In the genomic region with DNA sequence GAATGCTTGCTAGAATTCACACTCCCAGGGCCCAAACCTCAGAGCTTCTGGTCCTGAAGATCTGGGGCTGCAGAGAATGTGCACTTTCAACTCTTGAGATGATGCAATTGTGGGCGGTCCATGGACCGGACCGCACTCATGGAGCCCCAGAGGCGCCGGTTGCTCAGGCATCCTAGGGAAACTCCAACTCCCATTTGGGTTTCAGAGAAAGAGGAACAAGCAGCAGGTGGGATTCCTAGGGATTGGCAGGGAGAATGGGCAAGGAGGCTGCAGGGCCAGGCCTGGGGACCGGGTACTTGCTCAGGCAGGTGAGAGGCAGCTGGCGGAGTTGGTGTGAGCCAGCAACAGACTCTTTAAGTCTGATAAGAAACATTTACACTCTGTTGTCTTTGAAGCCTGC, we compare ENCODE assay signal across 1 cellular context.
A peak's percentile ranks its signal among the peaks of the same experiment; 100 is the strongest.
TF ChIP-seq lines count a peak whose summit lies in the region.

No MANE protein-coding gene starts in this region.

TF ChIP-seq in K562, 482 proteins besides CTCF, POLR2A, EP300 and RAD21 (continued from another document and continues in another):
- TF ChIP-seq, protein P1, sequence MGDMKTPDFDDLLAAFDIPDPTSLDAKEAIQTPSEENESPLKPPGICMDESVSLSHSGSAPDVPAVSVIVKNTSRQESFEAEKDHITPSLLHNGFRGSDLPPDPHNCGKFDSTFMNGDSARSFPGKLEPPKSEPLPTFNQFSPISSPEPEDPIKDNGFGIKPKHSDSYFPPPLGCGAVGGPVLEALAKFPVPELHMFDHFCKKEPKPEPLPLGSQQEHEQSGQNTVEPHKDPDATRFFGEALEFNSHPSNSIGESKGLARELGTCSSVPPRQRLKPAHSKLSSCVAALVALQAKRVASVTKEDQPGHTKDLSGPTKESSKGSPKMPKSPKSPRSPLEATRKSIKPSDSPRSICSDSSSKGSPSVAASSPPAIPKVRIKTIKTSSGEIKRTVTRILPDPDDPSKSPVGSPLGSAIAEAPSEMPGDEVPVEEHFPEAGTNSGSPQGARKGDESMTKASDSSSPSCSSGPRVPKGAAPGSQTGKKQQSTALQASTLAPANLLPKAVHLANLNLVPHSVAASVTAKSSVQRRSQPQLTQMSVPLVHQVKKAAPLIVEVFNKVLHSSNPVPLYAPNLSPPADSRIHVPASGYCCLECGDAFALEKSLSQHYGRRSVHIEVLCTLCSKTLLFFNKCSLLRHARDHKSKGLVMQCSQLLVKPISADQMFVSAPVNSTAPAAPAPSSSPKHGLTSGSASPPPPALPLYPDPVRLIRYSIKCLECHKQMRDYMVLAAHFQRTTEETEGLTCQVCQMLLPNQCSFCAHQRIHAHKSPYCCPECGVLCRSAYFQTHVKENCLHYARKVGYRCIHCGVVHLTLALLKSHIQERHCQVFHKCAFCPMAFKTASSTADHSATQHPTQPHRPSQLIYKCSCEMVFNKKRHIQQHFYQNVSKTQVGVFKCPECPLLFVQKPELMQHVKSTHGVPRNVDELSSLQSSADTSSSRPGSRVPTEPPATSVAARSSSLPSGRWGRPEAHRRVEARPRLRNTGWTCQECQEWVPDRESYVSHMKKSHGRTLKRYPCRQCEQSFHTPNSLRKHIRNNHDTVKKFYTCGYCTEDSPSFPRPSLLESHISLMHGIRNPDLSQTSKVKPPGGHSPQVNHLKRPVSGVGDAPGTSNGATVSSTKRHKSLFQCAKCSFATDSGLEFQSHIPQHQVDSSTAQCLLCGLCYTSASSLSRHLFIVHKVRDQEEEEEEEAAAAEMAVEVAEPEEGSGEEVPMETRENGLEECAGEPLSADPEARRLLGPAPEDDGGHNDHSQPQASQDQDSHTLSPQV (IDR thresholded peaks at IDR 0.05): peak; percentile 40; the same call in 1 of the 2 replicates
- TF ChIP-seq MCM7 (IDR thresholded peaks at IDR 0.05) (no peak), CBFA2T2 (conservative IDR thresholded peaks at IDR 0.05) (no peak), JUND (IDR thresholded peaks at IDR 0.05; ENCODE audit: borderline replicate concordance, low read depth, low read length) (peak; percentile 84), JUND (tag; IDR thresholded peaks at IDR 0.05; ENCODE audit: borderline replicate concordance, low read depth, low read length) (peak; percentile 56; the same call in 1 of the 3 replicates), RAD51 (IDR thresholded peaks at IDR 0.05; ENCODE audit: borderline replicate concordance, low read depth) (no peak), RBM22 (IDR thresholded peaks at IDR 0.05; ENCODE audit: low read depth, low read length, poor library complexity, severe bottlenecking) (no peak), JUNB (CRISPR knock-in tag; conservative IDR thresholded peaks at IDR 0.05) (no peak), TEAD2 (tag; IDR thresholded peaks at IDR 0.05) (no peak), STAT5A (IDR thresholded peaks at IDR 0.05; ENCODE audit: borderline replicate concordance, low read length) (no peak), ASH1L (IDR thresholded peaks at IDR 0.05; ENCODE audit: borderline replicate concordance, low read depth, partially characterized antibody) (no peak), PPARD (CRISPR knock-in tag; IDR thresholded peaks at IDR 0.05) (no peak), SMAD4 (CRISPR knock-in tag; conservative IDR thresholded peaks at IDR 0.05) (peak; percentile 52; the same call in 1 of the 2 replicates), ZNF766 (CRISPR knock-in tag; conservative IDR thresholded peaks at IDR 0.05) (peak; percentile 41; the same call in 1 of the 2 replicates), CEBPG (CRISPR knock-in tag; IDR thresholded peaks at IDR 0.05) (peak; percentile 94), CEBPG (tag; conservative IDR thresholded peaks at IDR 0.05 in 1 of 2, IDR thresholded peaks at IDR 0.05 in 1 of 2) (peak; percentile 94), RCOR1 (IDR thresholded peaks at IDR 0.05; ENCODE audit: borderline replicate concordance in 1 of 2, low read depth in 2 of 2, low read length in 2 of 2) (peak in 1 of 2 experiments; percentile 43; a peak in 1 of 4 replicates), ZKSCAN3 (CRISPR knock-in tag; IDR thresholded peaks at IDR 0.05) (no peak), HDAC3 (IDR thresholded peaks at IDR 0.05; ENCODE audit: borderline replicate concordance, partially characterized antibody) (no peak), L3MBTL2 (IDR thresholded peaks at IDR 0.05) (peak; percentile 64; the same call in 1 of the 2 replicates), JUN (IDR thresholded peaks at IDR 0.05; ENCODE audit: borderline replicate concordance, low read depth, low read length) (0 out of 2 replicates have a peak, but pooled peaks have one; percentile 44), JUN (CRISPR knock-in tag; IDR thresholded peaks at IDR 0.05; ENCODE audit: borderline replicate concordance) (no peak), RBM17 (IDR thresholded peaks at IDR 0.05; ENCODE audit: borderline replicate concordance, low read depth, low read length) (no peak), ZEB2 (IDR thresholded peaks at IDR 0.05) (no peak; the same call in none of the 2 replicates), ZSCAN32 (CRISPR knock-in tag; IDR thresholded peaks at IDR 0.05) (peak; percentile 68; the same call in 1 of the 2 replicates), TAF7 (tag; IDR thresholded peaks at IDR 0.05) (no peak), CXXC5 (CRISPR knock-in tag; IDR thresholded peaks at IDR 0.05) (peak; percentile 50), RBM34 (IDR thresholded peaks at IDR 0.05; ENCODE audit: borderline replicate concordance, insufficient read depth, low read length) (no peak), POLR2G (IDR thresholded peaks at IDR 0.05; ENCODE audit: low read depth, low read length) (peak; percentile 56), TAF15 (IDR thresholded peaks at IDR 0.05; ENCODE audit: low read depth, low read length) (no peak), TRIM28 (IDR thresholded peaks at IDR 0.05) (no peak), CTBP1 (IDR thresholded peaks at IDR 0.05; ENCODE audit: borderline replicate concordance) (peak; percentile 64; the same call in 1 of the 2 replicates), ZNF778 (CRISPR knock-in tag; IDR thresholded peaks at IDR 0.05) (no peak), CCAR2 (IDR thresholded peaks at IDR 0.05; ENCODE audit: low read depth, low read length) (no peak), ZNF507 (tag; conservative IDR thresholded peaks at IDR 0.05) (no peak), TRIM24 (IDR thresholded peaks at IDR 0.05) (0 out of 4 replicates have a peak, but pooled peaks have one; percentile 19 to 36), TCF3 (CRISPR knock-in tag; IDR thresholded peaks at IDR 0.05) (peak; percentile 17; the same call in 1 of the 2 replicates), DMBX1 (CRISPR knock-in tag; IDR thresholded peaks at IDR 0.05; ENCODE audit: borderline replicate concordance) (peak; percentile 82), NR2C2 (CRISPR knock-in tag; IDR thresholded peaks at IDR 0.05) (peak; percentile 44; the same call in 1 of the 2 replicates), NR2C2 (tag; IDR thresholded peaks at IDR 0.05) (peak; percentile 94), BMI1 (IDR thresholded peaks at IDR 0.05; ENCODE audit: low read length) (no peak), ZNF57 (CRISPR knock-in tag; IDR thresholded peaks at IDR 0.05) (no peak), NR2C1 (IDR thresholded peaks at IDR 0.05) (peak; percentile 87; the same call in 1 of the 2 replicates), NR2C1 (tag; IDR thresholded peaks at IDR 0.05) (peak; percentile 93), EP400 (IDR thresholded peaks at IDR 0.05) (peak; percentile 50), KLF1 (tag; IDR thresholded peaks at IDR 0.05) (no peak), TFAM (CRISPR knock-in tag; conservative IDR thresholded peaks at IDR 0.05) (no peak)
- TF ChIP-seq, protein P2, sequence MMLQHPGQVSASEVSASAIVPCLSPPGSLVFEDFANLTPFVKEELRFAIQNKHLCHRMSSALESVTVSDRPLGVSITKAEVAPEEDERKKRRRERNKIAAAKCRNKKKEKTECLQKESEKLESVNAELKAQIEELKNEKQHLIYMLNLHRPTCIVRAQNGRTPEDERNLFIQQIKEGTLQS (IDR thresholded peaks at IDR 0.05): peak; percentile 96
- TF ChIP-seq, protein P2 (CRISPR knock-in tag; conservative IDR thresholded peaks at IDR 0.05): peak; percentile 64; the same call in 1 of the 2 replicates
- TF ChIP-seq, protein P3, sequence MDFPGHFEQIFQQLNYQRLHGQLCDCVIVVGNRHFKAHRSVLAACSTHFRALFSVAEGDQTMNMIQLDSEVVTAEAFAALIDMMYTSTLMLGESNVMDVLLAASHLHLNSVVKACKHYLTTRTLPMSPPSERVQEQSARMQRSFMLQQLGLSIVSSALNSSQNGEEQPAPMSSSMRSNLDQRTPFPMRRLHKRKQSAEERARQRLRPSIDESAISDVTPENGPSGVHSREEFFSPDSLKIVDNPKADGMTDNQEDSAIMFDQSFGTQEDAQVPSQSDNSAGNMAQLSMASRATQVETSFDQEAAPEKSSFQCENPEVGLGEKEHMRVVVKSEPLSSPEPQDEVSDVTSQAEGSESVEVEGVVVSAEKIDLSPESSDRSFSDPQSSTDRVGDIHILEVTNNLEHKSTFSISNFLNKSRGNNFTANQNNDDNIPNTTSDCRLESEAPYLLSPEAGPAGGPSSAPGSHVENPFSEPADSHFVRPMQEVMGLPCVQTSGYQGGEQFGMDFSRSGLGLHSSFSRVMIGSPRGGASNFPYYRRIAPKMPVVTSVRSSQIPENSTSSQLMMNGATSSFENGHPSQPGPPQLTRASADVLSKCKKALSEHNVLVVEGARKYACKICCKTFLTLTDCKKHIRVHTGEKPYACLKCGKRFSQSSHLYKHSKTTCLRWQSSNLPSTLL (IDR thresholded peaks at IDR 0.05): no peak
- TF ChIP-seq, protein P4, sequence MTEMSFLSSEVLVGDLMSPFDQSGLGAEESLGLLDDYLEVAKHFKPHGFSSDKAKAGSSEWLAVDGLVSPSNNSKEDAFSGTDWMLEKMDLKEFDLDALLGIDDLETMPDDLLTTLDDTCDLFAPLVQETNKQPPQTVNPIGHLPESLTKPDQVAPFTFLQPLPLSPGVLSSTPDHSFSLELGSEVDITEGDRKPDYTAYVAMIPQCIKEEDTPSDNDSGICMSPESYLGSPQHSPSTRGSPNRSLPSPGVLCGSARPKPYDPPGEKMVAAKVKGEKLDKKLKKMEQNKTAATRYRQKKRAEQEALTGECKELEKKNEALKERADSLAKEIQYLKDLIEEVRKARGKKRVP (CRISPR knock-in tag; IDR thresholded peaks at IDR 0.05): peak; percentile 82
- TF ChIP-seq, protein P5, sequence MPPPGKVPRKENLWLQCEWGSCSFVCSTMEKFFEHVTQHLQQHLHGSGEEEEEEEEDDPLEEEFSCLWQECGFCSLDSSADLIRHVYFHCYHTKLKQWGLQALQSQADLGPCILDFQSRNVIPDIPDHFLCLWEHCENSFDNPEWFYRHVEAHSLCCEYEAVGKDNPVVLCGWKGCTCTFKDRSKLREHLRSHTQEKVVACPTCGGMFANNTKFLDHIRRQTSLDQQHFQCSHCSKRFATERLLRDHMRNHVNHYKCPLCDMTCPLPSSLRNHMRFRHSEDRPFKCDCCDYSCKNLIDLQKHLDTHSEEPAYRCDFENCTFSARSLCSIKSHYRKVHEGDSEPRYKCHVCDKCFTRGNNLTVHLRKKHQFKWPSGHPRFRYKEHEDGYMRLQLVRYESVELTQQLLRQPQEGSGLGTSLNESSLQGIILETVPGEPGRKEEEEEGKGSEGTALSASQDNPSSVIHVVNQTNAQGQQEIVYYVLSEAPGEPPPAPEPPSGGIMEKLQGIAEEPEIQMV (tag; conservative IDR thresholded peaks at IDR 0.05; ENCODE audit: low read depth): no peak
- TF ChIP-seq, protein P6, sequence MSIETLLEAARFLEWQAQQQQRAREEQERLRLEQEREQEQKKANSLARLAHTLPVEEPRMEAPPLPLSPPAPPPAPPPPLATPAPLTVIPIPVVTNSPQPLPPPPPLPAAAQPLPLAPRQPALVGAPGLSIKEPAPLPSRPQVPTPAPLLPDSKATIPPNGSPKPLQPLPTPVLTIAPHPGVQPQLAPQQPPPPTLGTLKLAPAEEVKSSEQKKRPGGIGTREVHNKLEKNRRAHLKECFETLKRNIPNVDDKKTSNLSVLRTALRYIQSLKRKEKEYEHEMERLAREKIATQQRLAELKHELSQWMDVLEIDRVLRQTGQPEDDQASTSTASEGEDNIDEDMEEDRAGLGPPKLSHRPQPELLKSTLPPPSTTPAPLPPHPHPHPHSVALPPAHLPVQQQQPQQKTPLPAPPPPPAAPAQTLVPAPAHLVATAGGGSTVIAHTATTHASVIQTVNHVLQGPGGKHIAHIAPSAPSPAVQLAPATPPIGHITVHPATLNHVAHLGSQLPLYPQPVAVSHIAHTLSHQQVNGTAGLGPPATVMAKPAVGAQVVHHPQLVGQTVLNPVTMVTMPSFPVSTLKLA (conservative IDR thresholded peaks at IDR 0.05): no peak
- TF ChIP-seq, protein P7, sequence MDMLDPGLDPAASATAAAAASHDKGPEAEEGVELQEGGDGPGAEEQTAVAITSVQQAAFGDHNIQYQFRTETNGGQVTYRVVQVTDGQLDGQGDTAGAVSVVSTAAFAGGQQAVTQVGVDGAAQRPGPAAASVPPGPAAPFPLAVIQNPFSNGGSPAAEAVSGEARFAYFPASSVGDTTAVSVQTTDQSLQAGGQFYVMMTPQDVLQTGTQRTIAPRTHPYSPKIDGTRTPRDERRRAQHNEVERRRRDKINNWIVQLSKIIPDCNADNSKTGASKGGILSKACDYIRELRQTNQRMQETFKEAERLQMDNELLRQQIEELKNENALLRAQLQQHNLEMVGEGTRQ (CRISPR knock-in tag; IDR thresholded peaks at IDR 0.05): no peak
- TF ChIP-seq, protein P8, sequence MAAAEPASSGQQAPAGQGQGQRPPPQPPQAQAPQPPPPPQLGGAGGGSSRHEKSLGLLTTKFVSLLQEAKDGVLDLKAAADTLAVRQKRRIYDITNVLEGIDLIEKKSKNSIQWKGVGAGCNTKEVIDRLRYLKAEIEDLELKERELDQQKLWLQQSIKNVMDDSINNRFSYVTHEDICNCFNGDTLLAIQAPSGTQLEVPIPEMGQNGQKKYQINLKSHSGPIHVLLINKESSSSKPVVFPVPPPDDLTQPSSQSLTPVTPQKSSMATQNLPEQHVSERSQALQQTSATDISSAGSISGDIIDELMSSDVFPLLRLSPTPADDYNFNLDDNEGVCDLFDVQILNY (CRISPR knock-in tag; IDR thresholded peaks at IDR 0.05): no peak
- TF ChIP-seq, protein P9, sequence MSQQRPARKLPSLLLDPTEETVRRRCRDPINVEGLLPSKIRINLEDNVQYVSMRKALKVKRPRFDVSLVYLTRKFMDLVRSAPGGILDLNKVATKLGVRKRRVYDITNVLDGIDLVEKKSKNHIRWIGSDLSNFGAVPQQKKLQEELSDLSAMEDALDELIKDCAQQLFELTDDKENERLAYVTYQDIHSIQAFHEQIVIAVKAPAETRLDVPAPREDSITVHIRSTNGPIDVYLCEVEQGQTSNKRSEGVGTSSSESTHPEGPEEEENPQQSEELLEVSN (IDR thresholded peaks at IDR 0.05; ENCODE audit: borderline replicate concordance in 1 of 2, extremely low read depth in 1 of 2, insufficient read depth in 1 of 2, insufficient read length in 1 of 2, low read depth in 1 of 2, low read length in 1 of 2, poor library complexity in 1 of 2, severe bottlenecking in 1 of 2): no peak
- TF ChIP-seq, protein P10, sequence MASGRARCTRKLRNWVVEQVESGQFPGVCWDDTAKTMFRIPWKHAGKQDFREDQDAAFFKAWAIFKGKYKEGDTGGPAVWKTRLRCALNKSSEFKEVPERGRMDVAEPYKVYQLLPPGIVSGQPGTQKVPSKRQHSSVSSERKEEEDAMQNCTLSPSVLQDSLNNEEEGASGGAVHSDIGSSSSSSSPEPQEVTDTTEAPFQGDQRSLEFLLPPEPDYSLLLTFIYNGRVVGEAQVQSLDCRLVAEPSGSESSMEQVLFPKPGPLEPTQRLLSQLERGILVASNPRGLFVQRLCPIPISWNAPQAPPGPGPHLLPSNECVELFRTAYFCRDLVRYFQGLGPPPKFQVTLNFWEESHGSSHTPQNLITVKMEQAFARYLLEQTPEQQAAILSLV (tag; IDR thresholded peaks at IDR 0.05): peak; percentile 73
